ENCODE assay signal across 8 cellular contexts in the genomic region with DNA sequence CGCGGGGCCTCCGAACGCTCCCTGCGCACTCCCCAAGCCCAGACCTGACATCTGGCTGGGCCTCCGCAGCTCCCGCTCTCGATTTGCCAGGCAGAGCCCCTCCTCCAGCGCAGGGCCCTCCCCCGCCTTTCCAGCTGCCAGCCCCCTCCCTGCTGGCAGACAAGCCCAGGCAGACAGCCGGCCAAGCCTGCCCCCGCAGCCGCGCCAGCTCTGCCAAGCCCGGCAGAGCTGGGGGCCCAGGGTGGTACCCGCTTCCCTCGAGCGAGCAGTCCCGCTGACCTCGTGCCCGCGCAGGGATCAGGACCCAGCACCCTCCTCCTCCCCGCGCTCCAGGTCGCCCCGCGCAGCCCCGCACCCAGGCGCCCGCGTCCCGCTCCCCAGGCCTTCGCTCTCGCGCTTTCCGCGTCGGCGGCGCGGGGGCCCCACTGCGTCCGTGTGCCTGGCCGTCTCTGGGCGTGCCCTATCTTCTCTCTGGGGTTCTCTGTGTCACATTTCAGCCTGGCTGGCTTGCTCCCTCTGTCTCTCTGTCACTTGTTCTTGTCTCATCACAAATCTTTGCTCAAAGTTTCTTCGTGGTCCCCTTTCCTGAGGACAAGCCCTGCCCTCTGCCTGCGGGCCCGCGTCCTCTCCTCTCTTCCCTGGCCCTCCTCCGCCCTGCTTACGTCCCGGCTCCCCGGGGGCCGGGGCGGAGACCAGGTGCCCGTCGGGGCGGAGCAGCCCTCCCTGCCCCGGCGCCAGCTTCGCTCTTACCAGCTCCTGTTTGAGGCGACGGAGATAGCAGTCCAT. TPM values are rescaled to one million over a fixed set of nuclear protein-coding genes. Genes with fewer than 3 reads are reported as not detected.
DNase-seq lines count a peak whose midpoint lies in the region; ATAC-seq, FAIRE-seq and TF ChIP-seq lines count a peak whose summit lies in the region.

No MANE protein-coding gene starts in this region.

- H3K27ac Mint-ChIP-seq in IgD-negative memory B cell (peak overlapping the region in 2 of 3 donors; percentile 35 to 88), astrocyte (ENCODE audit: unreplicated experiment) (peak overlapping the region; percentile 78)

- peak overlapping the region; percentile 94 for H2AFZ ChIP-seq in astrocyte (ENCODE audit: low read depth, low read length)
- peak overlapping the region; percentile 64 for H2AFZ ChIP-seq in hepatocyte

- H3K9me3 Mint-ChIP-seq in IgD-negative memory B cell (no peaks in the 10 kb centered on the region), astrocyte (ENCODE audit: unreplicated experiment) (no peaks in the 10 kb centered on the region)

- DNase-seq in SJCRH30 (peak; percentile 85 to 87), astrocyte (ENCODE audit: low read depth) (peak; percentile 50), hepatocyte (ENCODE audit: low spot score) (peak; percentile 79), psoas muscle (peak; percentile 73 to 83), OCI-M2 (lab: John Stamatoyannopoulos, UW; ENCODE audit: unreplicated experiment) (no peak)

- H3K36me3 Mint-ChIP-seq in IgD-negative memory B cell (no peaks in the 10 kb centered on the region), astrocyte (ENCODE audit: low read depth, unreplicated experiment) (no peaks in the 10 kb centered on the region)

- H3K79me2 ChIP-seq in astrocyte (ENCODE audit: insufficient read depth, low read length), result no peaks in the 10 kb centered on the region
- peaks cover 5% of the 10 kb centered on the region for H3K79me2 ChIP-seq in hepatocyte

- H3K27ac ChIP-seq in SJCRH30 (peak overlapping the region; percentile 91), astrocyte (ENCODE audit: low read depth, low read length) (peak overlapping the region; percentile 11), hepatocyte (peak overlapping the region; percentile 83), psoas muscle (peak overlapping the region; percentile 95)

- ATAC-seq in GM21737 (IDR thresholded peaks at IDR 0.05; ENCODE audit: unreplicated experiment) (peak; percentile 38), psoas muscle (peak; percentile 53 to 70 (median 64))

- no peak for FAIRE-seq in astrocyte (lab: Jason Lieb, UNC)

- H3K9me3 ChIP-seq in SJCRH30 (replicated peaks) (no peaks in the 10 kb centered on the region), astrocyte (ENCODE audit: insufficient read depth, low read depth, low read length) (no peaks in the 10 kb centered on the region), hepatocyte (ENCODE audit: low read depth) (no peaks in the 10 kb centered on the region), psoas muscle (no peaks in the 10 kb centered on the region)

- H3K27me3 Mint-ChIP-seq in IgD-negative memory B cell (peaks cover 19% of the 10 kb centered on the region), astrocyte (ENCODE audit: low read depth, unreplicated experiment) (peaks cover 12% of the 10 kb centered on the region)

- H3K36me3 ChIP-seq in SJCRH30, result peaks cover 4% of the 10 kb centered on the region; the same call in 1 of the 2 replicates
- H3K36me3 ChIP-seq in astrocyte (ENCODE audit: insufficient read depth, low read length), result no peaks in the 10 kb centered on the region
- H3K36me3 ChIP-seq in hepatocyte (replicated peaks; ENCODE audit: insufficient read depth, low read depth), result no peaks in the 10 kb centered on the region
- H3K36me3 ChIP-seq in psoas muscle (ENCODE audit: insufficient read depth in 1 of 2, low read depth in 1 of 2), result peaks cover 0 to 9% of the 10 kb centered on the region in 2 donors

- peak overlapping the region; percentile 76 for H3K9ac ChIP-seq in astrocyte (ENCODE audit: low read length)

- H3K4me1 ChIP-seq in SJCRH30, result peaks cover 40% of the 10 kb centered on the region
- H3K4me1 ChIP-seq in astrocyte (ENCODE audit: insufficient read depth, low read length), result peaks cover 39% of the 10 kb centered on the region
- H3K4me1 ChIP-seq in hepatocyte (ENCODE audit: insufficient read depth), result peaks cover 17% of the 10 kb centered on the region
- peaks cover 44% of the 10 kb centered on the region for H3K4me1 ChIP-seq in psoas muscle

- H3K9me2 ChIP-seq in hepatocyte (replicated peaks; ENCODE audit: insufficient read depth), result no peaks in the 10 kb centered on the region

- H4K20me1 ChIP-seq in astrocyte (ENCODE audit: insufficient read depth, low read length) (peaks cover 11% of the 10 kb centered on the region), hepatocyte (ENCODE audit: insufficient read depth, poor library complexity, severe bottlenecking) (peaks cover 4% of the 10 kb centered on the region)

- TF ChIP-seq CTCF in astrocyte (IDR thresholded peaks at IDR 0.05; ENCODE audit: insufficient read depth, low read depth, low read length), result no peak
- no peak for TF ChIP-seq CTCF in hepatocyte (IDR thresholded peaks at IDR 0.05; ENCODE audit: poor library complexity)
- TF ChIP-seq CTCF in psoas muscle (IDR thresholded peaks at IDR 0.05), result no peak

- H3K4me3 ChIP-seq in GM08714 (ENCODE audit: low read length) (peak overlapping the region; percentile 73), SJCRH30 (peak overlapping the region; percentile 75), astrocyte (ENCODE audit: insufficient read depth, low read depth, low read length) (peak overlapping the region; percentile 65), hepatocyte (peak overlapping the region; percentile 37), psoas muscle (peak overlapping the region; percentile 92)

- H3K27me3 ChIP-seq in SJCRH30 (no peaks in the 10 kb centered on the region), astrocyte (ENCODE audit: insufficient read depth, low read length) (no peaks in the 10 kb centered on the region), hepatocyte (peaks cover 26% of the 10 kb centered on the region), psoas muscle (ENCODE audit: insufficient read depth in 3 of 3, low read length in 2 of 3) (peaks cover 0 to 4% (median 0%) of the 10 kb centered on the region in 3 donors)

- 1% methylated on average over 46 of the region's 63 CpGs for WGBS in hepatocyte (ENCODE audit: low lambda C conversion rate, missing lambda C conversion rate)
- WGBS in psoas muscle, 3 donors, result 0 to 1% (median 1%) methylated on average over 35 to 63 of the region's 63 CpGs

- H3K4me3 Mint-ChIP-seq in IgD-negative memory B cell, result peak overlapping the region; percentile 90 to 99 (median 93)
- H3K4me3 Mint-ChIP-seq in astrocyte (ENCODE audit: unreplicated experiment), result peak overlapping the region; percentile 92

- H3K4me1 Mint-ChIP-seq in IgD-negative memory B cell (peaks cover 7 to 20% (median 12%) of the 10 kb centered on the region in 3 donors), astrocyte (ENCODE audit: low read depth, unreplicated experiment) (peaks cover 15% of the 10 kb centered on the region)

- H3K4me2 ChIP-seq in astrocyte (ENCODE audit: low read length), result peak overlapping the region; percentile 96
- H3K4me2 ChIP-seq in hepatocyte, result peak overlapping the region; percentile 100

- intact Hi-C loops in psoas muscle (cut with DNase I), result no loop called here

RNA-seq across cellular contexts. Expression of gene INKA2, which starts 0.6 kb away (rescaled TPM):
- polyA plus RNA-seq in IgD-negative memory B cell (1.3 TPM), hepatocyte (1.8 and 3.4 TPM in 2 replicates), psoas muscle (1 to 10 TPM; 1.6 to 5.4 (median 3.7) TPM)
- total RNA-seq in SJCRH30 (2014; rRNA removed; shearing (Covaris generic)), result 21.3 and 22.1 TPM in 2 replicates
- total RNA-seq in astrocyte (7.3 and 12.6 TPM in 2 replicates), hepatocyte (0.44 and 3.2 TPM in 2 replicates), psoas muscle (10 to 100 TPM in 2 of 4 donors, 1 to 10 TPM in 2; 7.4 to 15.0 (median 10.4) TPM)

RNA-seq across cellular contexts. Expression of gene DDX20, which starts 17.1 kb away (rescaled TPM):
- polyA plus RNA-seq in IgD-negative memory B cell (12.2 TPM), hepatocyte (6.7 and 7.7 TPM in 2 replicates), psoas muscle (10 to 100 TPM in 1 of 3 donors, 1 to 10 TPM in 2; 7.9 to 11.3 (median 8.1) TPM)
- total RNA-seq in SJCRH30 (2014; rRNA removed; shearing (Covaris generic)), result 28.3 and 32.5 TPM in 2 replicates
- total RNA-seq in astrocyte (13.1 and 15.4 TPM in 2 replicates), hepatocyte (19.4 and 19.5 TPM in 2 replicates), psoas muscle (10 to 100 TPM in 1 of 4 donors, 1 to 10 TPM in 3; 6.2 to 11.6 (median 7.6) TPM)

Comparison
In these comparisons a context has a peak if more than half of its experiments do, and no peak if none do; other contexts are left out.
1. H3K4me3 ChIP-seq: peak in every context shown above with its lines; median percentile 92 in psoas muscle; 75 in SJCRH30; 73 in GM08714; 65 in astrocyte; 37 in hepatocyte.
2. H3K27ac ChIP-seq: peak in every context shown above with its lines; median percentile 95 in psoas muscle; 91 in SJCRH30; 83 in hepatocyte; 11 in astrocyte.